ENCODE assay signal across 1 cellular context in genomic region chr4:63524764-63525163, GRCh38.
TF ChIP-seq lines count a peak whose summit lies in the region.

No MANE protein-coding gene starts in this region.

TF ChIP-seq in HepG2, 621 proteins besides CTCF, POLR2A, EP300 and RAD21 (continued from another document):
- TF ChIP-seq MAFK (conservative IDR thresholded peaks at IDR 0.05 in 1 of 2, IDR thresholded peaks at IDR 0.05 in 1 of 2; ENCODE audit: low read length in 2 of 2) (peak in 1 of 2 experiments; percentile 63; a peak in 2 of 4 replicates), ZNF574 (CRISPR knock-in tag; IDR thresholded peaks at IDR 0.05) (no peak)
